In genomic region chr15:64095795-64096485, GRCh38 we compare ENCODE assay signal across 8 cellular contexts. TPM values are rescaled to one million over a fixed set of nuclear protein-coding genes. Genes with fewer than 3 reads are reported as not detected.
A peak's percentile ranks its signal among the peaks of the same experiment; 100 is the strongest.
DNase-seq lines count a peak whose midpoint lies in the region; ATAC-seq, FAIRE-seq and TF ChIP-seq lines count a peak whose summit lies in the region.

SNX1 (plus strand) TSS chr15:64095982; CDS start chr15:64096014, 32 bp downstream.

- H3K27me3 Mint-ChIP-seq in activated B cell treated with CpG ODN at 0.5 μM for 24 hours, result no peaks in the 10 kb centered on the region

- peak within 1 kb of the TSS; percentile 99 for H3K4me3 Mint-ChIP-seq in activated B cell treated with CpG ODN at 0.5 μM for 24 hours

- no peaks in the 10 kb centered on the region for H3K36me3 ChIP-seq in bronchial epithelial cell (ENCODE audit: control insufficient read depth, insufficient read depth, low read length)

- H3K27ac ChIP-seq in skin epidermis, result peak within 1 kb of the TSS; percentile 37 to 94 (median 87)

- peaks cover 87% of the 10 kb centered on the region for H3K4me1 Mint-ChIP-seq in activated B cell treated with CpG ODN at 0.5 μM for 24 hours

- H3K36me3 Mint-ChIP-seq in activated B cell treated with CpG ODN at 0.5 μM for 24 hours (ENCODE audit: low read depth), result peaks cover 30% of the 10 kb centered on the region

- DNase-seq in NCI-H345 treated with DMSO at 0.1 percent for 48 hours (lab: John Stamatoyannopoulos, UW; ENCODE audit: unreplicated experiment), result peak; percentile 74
- peak; percentile 95 for DNase-seq in activated B cell treated with CpG ODN at 0.5 μM for 24 hours
- DNase-seq in bronchial epithelial cell (ENCODE audit: low read depth), result peak; percentile 83
- peak; percentile 92 for DNase-seq in iPS-NIHi11 (ENCODE audit: low spot score)

- FAIRE-seq in A204.1 (lab: Jason Lieb, UNC), result peak; percentile 59
- FAIRE-seq in bronchial epithelial cell (lab: Jason Lieb, UNC), result no peak

- intact Hi-C loops in activated B cell treated with CpG ODN at 0.5 μM for 24 hours (cut with micrococcal nuclease), result loop anchor here (1.0 to 10.0 kb wide), 7 partner anchors 15 to 1699 kb away; partner anchors contain the start of genes APH1B, DENND4A, LACTB and PLEKHO2

- H3K27ac Mint-ChIP-seq in activated B cell treated with CpG ODN at 0.5 μM for 24 hours, result peak within 1 kb of the TSS; percentile 98

- ATAC-seq in GM18867 (IDR thresholded peaks at IDR 0.05; ENCODE audit: unreplicated experiment) (peak; percentile 44), HG03196 (IDR thresholded peaks at IDR 0.05; ENCODE audit: unreplicated experiment) (peak; percentile 47), activated B cell treated with CpG ODN at 0.5 μM for 24 hours (ENCODE audit: low read depth) (peak; percentile 73)

- no peaks in the 10 kb centered on the region for H3K9me3 Mint-ChIP-seq in activated B cell treated with CpG ODN at 0.5 μM for 24 hours

- H3K27me3 ChIP-seq in bronchial epithelial cell (ENCODE audit: control insufficient read depth, insufficient read depth, low read length), result no peaks in the 10 kb centered on the region

- CTCF ChIA-PET in activated B cell treated with CpG ODN at 0.5 μM for 24 hours (lab: Charles Lee), result interaction anchor here (0.7 kb wide), 1 partner anchor 59 kb away, joined by 4 read pairs; no protein-coding TSS in a partner anchor

- peak within 1 kb of the TSS; percentile 78 for H3K4me3 ChIP-seq in bronchial epithelial cell (ENCODE audit: low read depth, low read length)
- peak within 1 kb of the TSS; percentile 67 to 98 (median 94) for H3K4me3 ChIP-seq in skin epidermis

- POLR2A ChIA-PET in activated B cell treated with CpG ODN at 0.5 μM for 24 hours (lab: Charles Lee), result interaction anchor here (0.5 to 5.4 kb wide), 10 partner anchors 12 to 605 kb away, joined by 3 to 78 read pairs (median 8); partner anchors contain the start of genes PPIB, SNX22 and TRIP4

- TF ChIP-seq CTCF in activated B cell treated with CpG ODN at 0.5 μM for 24 hours (IDR thresholded peaks at IDR 0.05) (no peak), bronchial epithelial cell (IDR thresholded peaks at IDR 0.05; ENCODE audit: insufficient read depth, low read length, severe bottlenecking) (no peak)

RNA-seq across cellular contexts. Expression of gene SNX1, which starts in this region (rescaled TPM):
- total RNA-seq in activated B cell treated with CpG ODN at 0.5 μM for 24 hours (137 and 138 TPM in 2 replicates), bronchial epithelial cell (26.4 and 28.7 TPM in 2 replicates)

Comparison
In these comparisons a context has a peak if more than half of its experiments do, and no peak if none do; other contexts are left out.
1. Peak in every context shown above with its lines: DNase-seq, ATAC-seq, H3K4me3 ChIP-seq and H3K27ac ChIP-seq.